In the genomic region with DNA sequence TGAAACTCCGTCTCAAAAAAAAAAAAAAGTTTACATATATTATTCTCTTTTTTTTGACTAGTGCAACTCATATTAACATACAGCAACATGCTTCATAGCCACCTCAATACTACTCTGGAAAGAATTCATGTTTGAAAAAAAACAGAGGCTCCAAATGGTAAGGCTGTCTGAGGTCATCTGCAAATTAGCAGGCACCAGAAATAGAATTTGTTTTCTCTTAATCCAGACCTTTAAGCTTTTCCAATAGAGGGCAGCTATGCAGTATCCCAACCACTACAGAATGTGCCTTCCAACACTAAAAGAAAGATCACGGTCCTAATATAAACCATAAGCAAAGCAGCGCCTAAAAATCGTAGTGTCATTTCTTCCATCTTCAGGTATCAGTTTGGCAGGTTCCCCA, we compare ENCODE assay signal across 22 cellular contexts.
"Had no signal": no experiment of that assay in that cellular context is flagged by ENCODE, and none has a peak within 500 bp of the region (broad histone marks: within the 10 kb centered on the region; RNA-seq: fewer than 3 reads in every experiment).

No MANE protein-coding gene starts in this region.

- H3K27ac ChIP-seq: esophagus squamous epithelium, pancreas, skin epidermis, spleen, thoracic aorta, tibial nerve, upper lobe of left lung had no signal

- H3K4me1 Mint-ChIP-seq: nephron progenitor cell had no signal

- ATAC-seq: mucosa of descending colon; pancreas; stimulated activated memory B cell treated with anti-CD40 and anti-IgM and Interleukin-4, amounts not matched to agents 10 μg/mL and 1 μg/mL and 100 μg/mL, for 72 hours; stimulated activated naive CD8-positive, alpha-beta T cell treated with anti-CD3 and anti-CD28 coated beads, Interleukin-15, Interleukin-2, amounts not matched to agents 100 U/mL and 50 U/mL, for 24 hours had no signal

- H3K4me3 ChIP-seq: esophagus squamous epithelium, mucosa of descending colon, pancreas, skin epidermis, spleen, thoracic aorta, tibial nerve, upper lobe of left lung had no signal

- H3K27ac Mint-ChIP-seq: mesothelial cell of epicardium; nephron progenitor cell; stimulated activated memory B cell treated with anti-CD40 and anti-IgM and Interleukin-4, amounts not matched to agents 10 μg/mL and 1 μg/mL and 100 μg/mL, for 72 hours had no signal

- H3K9me3 ChIP-seq: esophagus squamous epithelium, mucosa of descending colon, pancreas, thoracic aorta, upper lobe of left lung had no signal

- DNase-seq: cerebellar nuclear complex; cortex of kidney; effector memory CD8-positive, alpha-beta T cell; erythroblast; esophagus squamous epithelium; foreskin melanocyte; glutamatergic neuron; mesenchymal stem cell; mucosa of descending colon; naive B cell; nephron progenitor cell; occipital lobe; pancreas; spleen; stimulated activated CD4-positive, alpha-beta T cell treated with anti-CD3 and anti-CD28 coated beads, Interleukin-4, amount 100 ng/mL, for 4 hours; stimulated activated naive CD8-positive, alpha-beta T cell treated with anti-CD3 and anti-CD28 coated beads, Interleukin-15, Interleukin-2, amounts not matched to agents 100 U/mL and 50 U/mL, for 24 hours; upper lobe of left lung had no signal

- H3K27me3 ChIP-seq: esophagus squamous epithelium, pancreas, spleen, tibial nerve, upper lobe of left lung had no signal

- H3K4me3 Mint-ChIP-seq: mesothelial cell of epicardium; naive B cell; nephron progenitor cell; stimulated activated memory B cell treated with anti-CD40 and anti-IgM and Interleukin-4, amounts not matched to agents 10 μg/mL and 1 μg/mL and 100 μg/mL, for 72 hours had no signal

- H3K27me3 Mint-ChIP-seq: effector memory CD8-positive, alpha-beta T cell; naive B cell; stimulated activated memory B cell treated with anti-CD40 and anti-IgM and Interleukin-4, amounts not matched to agents 10 μg/mL and 1 μg/mL and 100 μg/mL, for 72 hours had no signal

- H3K9me3 Mint-ChIP-seq: effector memory CD8-positive, alpha-beta T cell; naive B cell; stimulated activated memory B cell treated with anti-CD40 and anti-IgM and Interleukin-4, amounts not matched to agents 10 μg/mL and 1 μg/mL and 100 μg/mL, for 72 hours had no signal
